8 cellular contexts compared by ENCODE assay signal in genomic region chr1:75991497-75992114, GRCh38. TPM values are rescaled to one million over a fixed set of nuclear protein-coding genes. Genes with fewer than 3 reads are reported as not detected.
DNase-seq lines count a peak whose midpoint lies in the region; ATAC-seq and TF ChIP-seq lines count a peak whose summit lies in the region.

No MANE protein-coding gene starts in this region.

- H3K27ac ChIP-seq in osteoblast (ENCODE audit: low read depth, low read length) (no peak overlapping the region), thyroid gland (no peak overlapping the region)

- H3K27me3 ChIP-seq in osteoblast (ENCODE audit: insufficient read depth, low read length) (peaks cover 2% of the 10 kb centered on the region), thyroid gland (no peaks in the 10 kb centered on the region)

- TF ChIP-seq POLR2A in thyroid gland (IDR thresholded peaks at IDR 0.05) = no peak

- no peaks in the 10 kb centered on the region for H3K36me3 ChIP-seq in osteoblast (ENCODE audit: insufficient read depth, low read length)
- H3K36me3 ChIP-seq in thyroid gland = no peaks in the 10 kb centered on the region

- peak; percentile 83 for ATAC-seq in GM21786 (IDR thresholded peaks at IDR 0.05; ENCODE audit: unreplicated experiment)

- WGBS in thyroid gland, 2 donors = 15 to 18% methylated on average over 8 of the region's 8 CpGs

- H2AFZ ChIP-seq in osteoblast (ENCODE audit: low read length) = no peak overlapping the region

- H3K4me2 ChIP-seq in osteoblast (ENCODE audit: insufficient read depth, low read length) = no peak overlapping the region

- H3K4me1 ChIP-seq in osteoblast (ENCODE audit: insufficient read depth, low read length) (no peaks in the 10 kb centered on the region), thyroid gland (peaks cover 3 to 11% of the 10 kb centered on the region in 2 donors)

- H4K20me1 ChIP-seq in osteoblast (ENCODE audit: insufficient read depth, low read length) = no peaks in the 10 kb centered on the region

- H3K4me3 ChIP-seq in osteoblast (ENCODE audit: insufficient read depth, low read length) (no peak overlapping the region), thyroid gland (replicated peaks in 1 of 3) (no peak overlapping the region)

- TF ChIP-seq CTCF in LNCAP (IDR thresholded peaks at IDR 0.05) = peak; percentile 90
- peak; percentile 86 for TF ChIP-seq CTCF in osteoblast (IDR thresholded peaks at IDR 0.05; ENCODE audit: extremely low read depth, low read depth, low read length)
- TF ChIP-seq CTCF in thyroid gland (IDR thresholded peaks at IDR 0.05) = peak; percentile 71 to 98 (median 88)

- peak; percentile 80 for DNase-seq in EL
- DNase-seq in RPMI8226 = peak; percentile 64
- peak; percentile 26 for DNase-seq in activated T-helper 9 cell treated with anti-CD3 and anti-CD28 coated beads, Interleukin-2, amount 50 U/mL, for 16 hours (ENCODE audit: low read depth)
- DNase-seq in foreskin melanocyte = peak; percentile 58
- peak; percentile 69 for DNase-seq in osteoblast (ENCODE audit: insufficient read length, low spot score, missing footprints)
- DNase-seq in thyroid gland = peak; percentile 98

- H3K79me2 ChIP-seq in osteoblast (ENCODE audit: insufficient read depth, low read length) = no peaks in the 10 kb centered on the region

- intact Hi-C loops in thyroid gland (cut with DNase I) = no loop called here

- H3K9me3 ChIP-seq in osteoblast (ENCODE audit: low read depth, low read length) (no peaks in the 10 kb centered on the region), thyroid gland (no peaks in the 10 kb centered on the region)

RNA-seq across cellular contexts. Expression of gene ASB17, which starts 59.4 kb away (rescaled TPM):
- total RNA-seq in osteoblast (not detected in 2 replicates), thyroid gland (not detected)

Comparison
In these comparisons a context has a peak if more than half of its experiments do, and no peak if none do; other contexts are left out.
1. DNase-seq: peak in every context shown above with its lines; median percentile 98 in thyroid gland; 80 in EL; 69 in osteoblast; 64 in RPMI8226; 58 in foreskin melanocyte; 26 in activated T-helper 9 cell treated with anti-CD3 and anti-CD28 coated beads, Interleukin-2, amount 50 U/mL, for 16 hours.